ENCODE assay signal across 19 cellular contexts in the genomic region with DNA sequence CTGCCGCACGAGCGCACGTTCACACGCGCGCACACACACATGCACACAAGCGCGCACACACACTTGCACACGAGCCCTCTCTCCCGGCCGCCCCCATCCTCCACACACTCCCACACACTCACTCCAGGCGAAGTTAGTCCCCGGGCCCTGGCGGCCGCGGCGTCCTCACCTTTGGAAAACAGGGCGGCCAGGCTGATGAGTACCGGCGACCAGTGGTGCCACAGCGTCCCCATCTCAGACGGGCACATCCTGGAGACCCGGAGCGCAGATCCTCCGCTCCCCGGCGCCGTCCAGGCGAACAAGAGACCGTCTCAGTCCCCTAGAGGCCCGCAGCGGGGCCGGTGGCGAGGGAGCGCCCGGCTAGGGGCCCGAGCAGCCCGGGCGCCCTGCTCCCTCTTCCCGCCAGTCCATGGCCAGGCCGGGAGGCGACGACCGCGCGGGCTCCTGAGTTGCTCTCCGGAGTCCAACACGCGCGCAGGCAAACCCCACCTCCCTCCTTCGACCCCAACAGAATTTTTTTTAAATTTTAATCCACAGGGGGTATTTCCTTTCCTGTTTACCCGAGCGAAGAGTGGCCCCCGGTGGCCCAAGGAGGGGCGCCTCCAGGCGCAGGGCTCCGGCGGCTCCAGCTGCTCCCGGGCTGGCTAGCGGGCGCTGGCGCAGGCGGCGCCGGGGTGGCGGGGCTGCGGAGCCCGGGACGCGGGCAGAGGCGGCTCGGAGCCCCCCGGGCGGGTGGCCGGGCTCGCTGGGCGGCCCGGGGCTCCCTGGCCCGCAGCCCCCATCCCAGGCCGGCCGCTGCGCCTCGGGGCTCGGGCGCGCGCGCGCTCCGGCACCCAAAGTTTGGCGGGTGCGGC. TPM values are rescaled to one million over a fixed set of nuclear protein-coding genes. Genes with fewer than 3 reads are reported as not detected.
DNase-seq lines count a peak whose midpoint lies in the region; TF ChIP-seq lines count a peak whose summit lies in the region.
"Had no signal": no experiment of that assay in that cellular context is flagged by ENCODE, and none has a peak within 500 bp of the region (broad histone marks: within the 10 kb centered on the region; RNA-seq: fewer than 3 reads in every experiment).

No MANE protein-coding gene starts in this region.

- no peaks in the 10 kb centered on the region for H3K27me3 ChIP-seq in testis
- H3K27me3 ChIP-seq in effector memory CD4-positive, alpha-beta T cell (replicated peaks; ENCODE audit: control insufficient read depth, insufficient read depth, low read length, poor library complexity, severe bottlenecking) = peaks cover 7% of the 10 kb centered on the region

- H3K27me3 Mint-ChIP-seq in chondrocyte (ENCODE audit: low read depth) = peaks cover 49% of the 10 kb centered on the region

- no peak overlapping the region for H3K27ac ChIP-seq in testis
- no peak overlapping the region for H3K27ac ChIP-seq in effector memory CD4-positive, alpha-beta T cell (ENCODE audit: insufficient read depth, low read length, poor library complexity, severe bottlenecking)
- H3K27ac ChIP-seq: HL-60 had no signal

- H3K4me1 Mint-ChIP-seq in chondrocyte (ENCODE audit: low read depth) = peaks cover 18% of the 10 kb centered on the region
- H3K4me1 Mint-ChIP-seq: activated B cell treated with CpG ODN at 0.5 μM for 24 hours; activated CD8-positive, alpha-beta memory T cell treated with anti-CD3 and anti-CD28 coated beads, Interleukin-2, amount 10 ng/mL, durations not matched to agents 7 days and 5 days had no signal

- WGBS in testis, 2 donors = 1 to 2% methylated on average over 18 to 73 of the region's 93 CpGs

- TF ChIP-seq POLR2A in testis (IDR thresholded peaks at IDR 0.05) = no peak

- H3K4me3 ChIP-seq in testis = peak overlapping the region; percentile 15 to 34
- H3K4me3 ChIP-seq in effector memory CD4-positive, alpha-beta T cell (ENCODE audit: insufficient read depth, low read depth, low read length, poor library complexity, severe bottlenecking) = no peak overlapping the region
- H3K4me3 ChIP-seq: HAP-1, lung had no signal

- DNase-seq in NCI-H345 (lab: John Stamatoyannopoulos, UW) (peak; percentile 25), NCI-H345 treated with DMSO at 0.1 percent for 48 hours (lab: John Stamatoyannopoulos, UW; ENCODE audit: unreplicated experiment) (no peak), chondrocyte (ENCODE audit: low spot score) (no peak), left kidney (ENCODE audit: low read depth, low spot score) (peak; percentile 80), testis (no peak), NCI-H1048 (lab: John Stamatoyannopoulos, UW) (no peak), UCSD-AML1 (lab: John Stamatoyannopoulos, UW; ENCODE audit: unreplicated experiment) (no peak)
- no peak for DNase-seq in effector memory CD4-positive, alpha-beta T cell
- DNase-seq: activated B cell treated with CpG ODN at 0.5 μM for 24 hours; activated CD8-positive, alpha-beta memory T cell treated with anti-CD3 and anti-CD28 coated beads, Interleukin-2, amount 10 ng/mL, durations not matched to agents 7 days and 5 days; activated naive CD4-positive, alpha-beta T cell treated with anti-CD3 and anti-CD28 coated beads for 36 hours; central memory CD4-positive, alpha-beta T cell; erythroblast; NCI-H2029 had no signal

- no peak overlapping the region for H3K27ac Mint-ChIP-seq in chondrocyte (ENCODE audit: unreplicated experiment)
- H3K27ac Mint-ChIP-seq: activated B cell treated with CpG ODN at 0.5 μM for 24 hours; activated CD8-positive, alpha-beta memory T cell treated with anti-CD3 and anti-CD28 coated beads, Interleukin-2, amount 10 ng/mL, durations not matched to agents 7 days and 5 days; activated naive CD4-positive, alpha-beta T cell treated with anti-CD3 and anti-CD28 coated beads for 36 hours had no signal

- no peaks in the 10 kb centered on the region for H3K4me1 ChIP-seq in testis
- no peaks in the 10 kb centered on the region for H3K4me1 ChIP-seq in effector memory CD4-positive, alpha-beta T cell (ENCODE audit: control insufficient read depth, insufficient read depth, low read length, poor library complexity, severe bottlenecking)
- H3K4me1 ChIP-seq: HAP-1 had no signal

- H3K4me3 Mint-ChIP-seq in chondrocyte (ENCODE audit: unreplicated experiment) = peak overlapping the region; percentile 74
- H3K4me3 Mint-ChIP-seq: activated B cell treated with CpG ODN at 0.5 μM for 24 hours; activated CD8-positive, alpha-beta memory T cell treated with anti-CD3 and anti-CD28 coated beads, Interleukin-2, amount 10 ng/mL, durations not matched to agents 7 days and 5 days; activated naive CD4-positive, alpha-beta T cell treated with anti-CD3 and anti-CD28 coated beads for 36 hours had no signal

- H3K9me3 ChIP-seq in testis = no peaks in the 10 kb centered on the region
- no peaks in the 10 kb centered on the region for H3K9me3 ChIP-seq in effector memory CD4-positive, alpha-beta T cell (ENCODE audit: control insufficient read depth, low read length)
- H3K9me3 ChIP-seq: HAP-1 had no signal

- intact Hi-C loops in testis (cut with DNase I; ENCODE audit: low total_unique reads) = no loop called here

- no peaks in the 10 kb centered on the region for H3K9me3 Mint-ChIP-seq in chondrocyte (ENCODE audit: low read depth)
- H3K9me3 Mint-ChIP-seq: activated B cell treated with CpG ODN at 0.5 μM for 24 hours had no signal

- H3K36me3 Mint-ChIP-seq in chondrocyte (ENCODE audit: low read depth) = peaks cover 2% of the 10 kb centered on the region
- H3K36me3 Mint-ChIP-seq: activated CD8-positive, alpha-beta memory T cell treated with anti-CD3 and anti-CD28 coated beads, Interleukin-2, amount 10 ng/mL, durations not matched to agents 7 days and 5 days had no signal

- TF ChIP-seq CTCF in chondrocyte (IDR thresholded peaks at IDR 0.05) = no peak
- TF ChIP-seq CTCF in testis (IDR thresholded peaks at IDR 0.05) = no peak

- H3K36me3 ChIP-seq in testis (ENCODE audit: low read depth, missing control alignments) = no peaks in the 10 kb centered on the region
- no peaks in the 10 kb centered on the region for H3K36me3 ChIP-seq in effector memory CD4-positive, alpha-beta T cell (ENCODE audit: control insufficient read depth, insufficient read depth, low read length)
- H3K36me3 ChIP-seq: HAP-1 had no signal

RNA-seq across cellular contexts. Expression of gene TMEM132D, which starts 0.5 kb away (rescaled TPM):
- 1.4 to 3.7 TPM (median 3.1 TPM) in 3 replicates for total RNA-seq in chondrocyte
- total RNA-seq in testis = under 1 TPM; 0.47 to 0.50 TPM
- polyA plus RNA-seq in testis (ENCODE audit: insufficient read depth, low read depth, low replicate concordance) = 0.44 TPM
- total RNA-seq: activated B cell treated with CpG ODN at 0.5 μM for 24 hours; activated CD8-positive, alpha-beta memory T cell treated with anti-CD3 and anti-CD28 coated beads, Interleukin-2, amount 10 ng/mL, durations not matched to agents 7 days and 5 days; activated naive CD4-positive, alpha-beta T cell treated with anti-CD3 and anti-CD28 coated beads for 36 hours; LHCN-M2; OCI-LY7 had no signal

Comparison
In these comparisons a context has a peak if more than half of its experiments do, and no peak if none do; other contexts are left out.
1. DNase-seq: peak in NCI-H345 (single experiment) and left kidney (single experiment); none in NCI-H345 treated with DMSO at 0.1 percent for 48 hours (single experiment), chondrocyte (single experiment), testis (single experiment), NCI-H1048 (single experiment), UCSD-AML1 (single experiment) and effector memory CD4-positive, alpha-beta T cell (0 of 3).